ENCODE assay signal across 16 cellular contexts in genomic region chr5:1150866-1151265, GRCh38. TPM values are rescaled to one million over a fixed set of nuclear protein-coding genes. Genes with fewer than 3 reads are reported as not detected.
DNase-seq lines count a peak whose midpoint lies in the region; ATAC-seq and FAIRE-seq lines count a peak whose summit lies in the region.
"Had no signal": no experiment of that assay in that cellular context is flagged by ENCODE, and none has a peak within 500 bp of the region (broad histone marks: within the 10 kb centered on the region; RNA-seq: fewer than 3 reads in every experiment).

No MANE protein-coding gene starts in this region.

- no peaks in the 10 kb centered on the region for H3K36me3 ChIP-seq in BLaER1
- H3K36me3 ChIP-seq in SJSA1: 0 out of 2 replicates have a peak, but pooled peaks cover 3% of the 10 kb centered on the region

- peaks cover 5% of the 10 kb centered on the region for H3K27me3 Mint-ChIP-seq in memory B cell
- peaks cover 3 to 8% of the 10 kb centered on the region in 2 donors for H3K27me3 Mint-ChIP-seq in natural killer cell treated with Interleukin-12 subunit alpha and Interleukin-12 subunit beta and Interleukin-15 and Interleukin-18, amount 100 ng/mL, for 72 hours

- H3K27ac ChIP-seq in BLaER1: no peak overlapping the region
- no peak overlapping the region for H3K27ac ChIP-seq in SJSA1
- H3K27ac ChIP-seq: GM23248 had no signal

- peaks cover 2% of the 10 kb centered on the region for H3K36me3 Mint-ChIP-seq in memory B cell
- no peaks in the 10 kb centered on the region for H3K36me3 Mint-ChIP-seq in natural killer cell treated with Interleukin-12 subunit alpha and Interleukin-12 subunit beta and Interleukin-15 and Interleukin-18, amount 100 ng/mL, for 72 hours
- H3K36me3 Mint-ChIP-seq: CD4-positive, CD25-positive, alpha-beta regulatory T cell had no signal

- H3K9ac ChIP-seq in BLaER1: no peak overlapping the region
- H3K9ac ChIP-seq: GM23248 had no signal

- peaks cover 37% of the 10 kb centered on the region for H3K4me1 Mint-ChIP-seq in memory B cell
- H3K4me1 Mint-ChIP-seq in natural killer cell treated with Interleukin-12 subunit alpha and Interleukin-12 subunit beta and Interleukin-15 and Interleukin-18, amount 100 ng/mL, for 72 hours (ENCODE audit: low read depth in 2 of 2): peaks cover 21 to 23% of the 10 kb centered on the region in 2 donors

- H3K4me1 ChIP-seq in BLaER1 (peaks cover 60% of the 10 kb centered on the region), SJSA1 (replicated peaks) (peaks cover 56% of the 10 kb centered on the region)

- peaks cover 17% of the 10 kb centered on the region; the same call in 1 of the 2 replicates for H4K20me1 ChIP-seq in BLaER1

- DNase-seq in HTR-8/SVneo (ENCODE audit: insufficient read length, low spot score) (no peak), SJSA1 (ENCODE audit: low read depth in 1 of 2, low spot score in 2 of 2) (no peak), memory B cell (ENCODE audit: low spot score in 2 of 2) (no peak), NCI-H1436 treated with DMSO at 0.1 percent for 48 hours (lab: John Stamatoyannopoulos, UW) (no peak), C1 segment of cervical spinal cord (lab: John Stamatoyannopoulos, UW) (no peak), ecto neural progenitor cell (ENCODE audit: low spot score) (no peak)
- no peak for DNase-seq in natural killer cell treated with Interleukin-12 subunit alpha and Interleukin-12 subunit beta and Interleukin-15 and Interleukin-18, amount 100 ng/mL, for 72 hours (ENCODE audit: low spot score)
- DNase-seq: ACHN; CD4-positive, CD25-positive, alpha-beta regulatory T cell; DMS53; GF-D8; GM23248; H9 had no signal

- no peak overlapping the region for H3K27ac Mint-ChIP-seq in memory B cell
- no peak overlapping the region for H3K27ac Mint-ChIP-seq in natural killer cell treated with Interleukin-12 subunit alpha and Interleukin-12 subunit beta and Interleukin-15 and Interleukin-18, amount 100 ng/mL, for 72 hours
- H3K27ac Mint-ChIP-seq: CD4-positive, CD25-positive, alpha-beta regulatory T cell; H9 had no signal

- no peak overlapping the region for H3K4me3 ChIP-seq in BLaER1
- peak overlapping the region; percentile 18 for H3K4me3 ChIP-seq in SJSA1
- H3K4me3 ChIP-seq: GM23248 had no signal

- peak overlapping the region; percentile 31 for H3K4me2 ChIP-seq in BLaER1

- FAIRE-seq in HTR-8/SVneo (lab: Jason Lieb, UNC): peak; percentile 4

- peaks cover 40% of the 10 kb centered on the region for H3K27me3 ChIP-seq in BLaER1
- peaks cover 4% of the 10 kb centered on the region for H3K27me3 ChIP-seq in SJSA1 (replicated peaks)

- H3K4me3 Mint-ChIP-seq in memory B cell: peak overlapping the region; percentile 8
- H3K4me3 Mint-ChIP-seq in natural killer cell treated with Interleukin-12 subunit alpha and Interleukin-12 subunit beta and Interleukin-15 and Interleukin-18, amount 100 ng/mL, for 72 hours: no peak overlapping the region
- H3K4me3 Mint-ChIP-seq: CD4-positive, CD25-positive, alpha-beta regulatory T cell; H9 had no signal

- H3K9me3 ChIP-seq in BLaER1 (no peaks in the 10 kb centered on the region), SJSA1 (replicated peaks) (no peaks in the 10 kb centered on the region)

- no peaks in the 10 kb centered on the region for H3K9me3 Mint-ChIP-seq in memory B cell
- no peaks in the 10 kb centered on the region for H3K9me3 Mint-ChIP-seq in natural killer cell treated with Interleukin-12 subunit alpha and Interleukin-12 subunit beta and Interleukin-15 and Interleukin-18, amount 100 ng/mL, for 72 hours
- H3K9me3 Mint-ChIP-seq: H9 had no signal

- no peak for ATAC-seq in memory B cell (ENCODE audit: low read depth)
- ATAC-seq in natural killer cell treated with Interleukin-12 subunit alpha and Interleukin-12 subunit beta and Interleukin-15 and Interleukin-18, amount 100 ng/mL, for 72 hours: no peak

RNA-seq across cellular contexts. Expression of gene SLC12A7, which starts 39.0 kb away (rescaled TPM):
- total RNA-seq in SJSA1 (2014; rRNA removed; shearing (Covaris generic)): 11.9 and 16.9 TPM in 2 replicates
- 10 to 100 TPM; 13.5 to 21.9 TPM for total RNA-seq in natural killer cell treated with Interleukin-12 subunit alpha and Interleukin-12 subunit beta and Interleukin-15 and Interleukin-18, amount 100 ng/mL, for 72 hours

RNA-seq across cellular contexts. Expression of gene SLC6A19, which starts 50.5 kb away (rescaled TPM):
- 0.03 TPM in 1 of 2 replicates, not detected in the other for total RNA-seq in SJSA1 (2014; rRNA removed; shearing (Covaris generic))
- total RNA-seq in natural killer cell treated with Interleukin-12 subunit alpha and Interleukin-12 subunit beta and Interleukin-15 and Interleukin-18, amount 100 ng/mL, for 72 hours: not detected
- total RNA-seq: A172; CD4-positive, CD25-positive, alpha-beta regulatory T cell; GM23248; H9; HT-29 had no signal
